ENCODE assay signal across 1 cellular context in the genomic region with DNA sequence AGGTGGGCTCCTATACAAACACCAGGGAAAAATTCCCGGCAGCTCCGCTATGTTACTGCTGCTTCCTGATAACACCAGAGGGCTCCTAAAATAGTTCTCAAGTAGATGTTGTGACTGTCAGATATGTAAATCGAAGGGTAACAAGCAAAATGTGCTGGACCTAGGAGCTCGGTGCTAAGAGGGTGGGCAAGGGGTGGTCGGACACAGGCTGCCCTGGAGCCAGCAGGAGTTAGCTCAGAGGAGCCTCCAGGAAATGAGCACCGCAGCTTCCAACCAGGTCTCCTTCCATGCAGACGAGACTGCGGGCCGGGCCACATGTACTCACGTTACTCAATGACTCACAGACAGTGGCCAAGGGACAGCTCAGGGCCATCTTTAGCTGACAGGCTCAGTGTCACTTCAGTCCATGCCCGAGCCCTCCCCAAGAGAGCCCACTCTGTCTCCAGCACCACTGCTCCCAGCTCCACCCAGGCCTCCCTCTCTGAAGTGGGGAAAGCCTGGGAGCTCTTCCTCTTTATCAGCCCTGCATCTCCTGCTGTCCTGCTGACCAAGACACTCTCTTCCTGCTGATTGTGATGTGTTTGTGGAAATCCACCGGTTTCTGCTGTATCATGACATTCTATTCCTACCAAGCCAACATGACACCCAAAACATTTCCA.
A peak's percentile ranks its signal among the peaks of the same experiment; 100 is the strongest.
TF ChIP-seq lines count a peak whose summit lies in the region.

No MANE protein-coding gene starts in this region.

TF ChIP-seq in K562, 482 proteins besides CTCF, POLR2A, EP300 and RAD21 (continued from another document and continues in another):
- TF ChIP-seq ZNF212 (CRISPR knock-in tag; IDR thresholded peaks at IDR 0.05): no peak
- TF ChIP-seq, protein P1, sequence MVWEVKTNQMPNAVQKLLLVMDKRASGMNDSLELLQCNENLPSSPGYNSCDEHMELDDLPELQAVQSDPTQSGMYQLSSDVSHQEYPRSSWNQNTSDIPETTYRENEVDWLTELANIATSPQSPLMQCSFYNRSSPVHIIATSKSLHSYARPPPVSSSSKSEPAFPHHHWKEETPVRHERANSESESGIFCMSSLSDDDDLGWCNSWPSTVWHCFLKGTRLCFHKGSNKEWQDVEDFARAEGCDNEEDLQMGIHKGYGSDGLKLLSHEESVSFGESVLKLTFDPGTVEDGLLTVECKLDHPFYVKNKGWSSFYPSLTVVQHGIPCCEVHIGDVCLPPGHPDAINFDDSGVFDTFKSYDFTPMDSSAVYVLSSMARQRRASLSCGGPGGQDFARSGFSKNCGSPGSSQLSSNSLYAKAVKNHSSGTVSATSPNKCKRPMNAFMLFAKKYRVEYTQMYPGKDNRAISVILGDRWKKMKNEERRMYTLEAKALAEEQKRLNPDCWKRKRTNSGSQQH (CRISPR knock-in tag; IDR thresholded peaks at IDR 0.05): no peak
- TF ChIP-seq BCL6 (CRISPR knock-in tag; IDR thresholded peaks at IDR 0.05): no peak
- TF ChIP-seq ZNF24 (IDR thresholded peaks at IDR 0.05): no peak
- no peak for TF ChIP-seq ZFP30 (CRISPR knock-in tag; IDR thresholded peaks at IDR 0.05; ENCODE audit: borderline replicate concordance)
- TF ChIP-seq ZNF695 (CRISPR knock-in tag; IDR thresholded peaks at IDR 0.05): no peak
- peak; percentile 79 for TF ChIP-seq JUN (IDR thresholded peaks at IDR 0.05; ENCODE audit: borderline replicate concordance, low read depth, low read length)
- no peak for TF ChIP-seq JUN (CRISPR knock-in tag; IDR thresholded peaks at IDR 0.05; ENCODE audit: borderline replicate concordance)
- TF ChIP-seq ZSCAN32 (CRISPR knock-in tag; IDR thresholded peaks at IDR 0.05): no peak
- TF ChIP-seq NFRKB (IDR thresholded peaks at IDR 0.05; ENCODE audit: low read depth): no peak; the same call in 1 of the 2 replicates
- TF ChIP-seq NR4A1 (CRISPR knock-in tag; IDR thresholded peaks at IDR 0.05): 0 out of 2 replicates have a peak, but pooled peaks have one; percentile 59
- peak; percentile 54; the same call in 1 of the 2 replicates for TF ChIP-seq NR4A1 (tag; IDR thresholded peaks at IDR 0.05)
- no peak for TF ChIP-seq ZHX1 (conservative IDR thresholded peaks at IDR 0.05; ENCODE audit: low read length)
- no peak for TF ChIP-seq ZNF184 (CRISPR knock-in tag; IDR thresholded peaks at IDR 0.05)
- peak; percentile 97 for TF ChIP-seq C11orf30 (IDR thresholded peaks at IDR 0.05; ENCODE audit: low read depth)
- TF ChIP-seq CCNT2 (IDR thresholded peaks at IDR 0.05; ENCODE audit: borderline replicate concordance, extremely low read depth, insufficient read length, low read depth, low read length): peak; percentile 41
- no peak for TF ChIP-seq HIVEP1 (CRISPR knock-in tag; IDR thresholded peaks at IDR 0.05)
- no peak for TF ChIP-seq ETV5 (CRISPR knock-in tag; IDR thresholded peaks at IDR 0.05; ENCODE audit: low read depth)
- no peak for TF ChIP-seq CBX2 (IDR thresholded peaks at IDR 0.05; ENCODE audit: insufficient read depth, low read length, poor library complexity, severe bottlenecking)
- TF ChIP-seq, protein P2, sequence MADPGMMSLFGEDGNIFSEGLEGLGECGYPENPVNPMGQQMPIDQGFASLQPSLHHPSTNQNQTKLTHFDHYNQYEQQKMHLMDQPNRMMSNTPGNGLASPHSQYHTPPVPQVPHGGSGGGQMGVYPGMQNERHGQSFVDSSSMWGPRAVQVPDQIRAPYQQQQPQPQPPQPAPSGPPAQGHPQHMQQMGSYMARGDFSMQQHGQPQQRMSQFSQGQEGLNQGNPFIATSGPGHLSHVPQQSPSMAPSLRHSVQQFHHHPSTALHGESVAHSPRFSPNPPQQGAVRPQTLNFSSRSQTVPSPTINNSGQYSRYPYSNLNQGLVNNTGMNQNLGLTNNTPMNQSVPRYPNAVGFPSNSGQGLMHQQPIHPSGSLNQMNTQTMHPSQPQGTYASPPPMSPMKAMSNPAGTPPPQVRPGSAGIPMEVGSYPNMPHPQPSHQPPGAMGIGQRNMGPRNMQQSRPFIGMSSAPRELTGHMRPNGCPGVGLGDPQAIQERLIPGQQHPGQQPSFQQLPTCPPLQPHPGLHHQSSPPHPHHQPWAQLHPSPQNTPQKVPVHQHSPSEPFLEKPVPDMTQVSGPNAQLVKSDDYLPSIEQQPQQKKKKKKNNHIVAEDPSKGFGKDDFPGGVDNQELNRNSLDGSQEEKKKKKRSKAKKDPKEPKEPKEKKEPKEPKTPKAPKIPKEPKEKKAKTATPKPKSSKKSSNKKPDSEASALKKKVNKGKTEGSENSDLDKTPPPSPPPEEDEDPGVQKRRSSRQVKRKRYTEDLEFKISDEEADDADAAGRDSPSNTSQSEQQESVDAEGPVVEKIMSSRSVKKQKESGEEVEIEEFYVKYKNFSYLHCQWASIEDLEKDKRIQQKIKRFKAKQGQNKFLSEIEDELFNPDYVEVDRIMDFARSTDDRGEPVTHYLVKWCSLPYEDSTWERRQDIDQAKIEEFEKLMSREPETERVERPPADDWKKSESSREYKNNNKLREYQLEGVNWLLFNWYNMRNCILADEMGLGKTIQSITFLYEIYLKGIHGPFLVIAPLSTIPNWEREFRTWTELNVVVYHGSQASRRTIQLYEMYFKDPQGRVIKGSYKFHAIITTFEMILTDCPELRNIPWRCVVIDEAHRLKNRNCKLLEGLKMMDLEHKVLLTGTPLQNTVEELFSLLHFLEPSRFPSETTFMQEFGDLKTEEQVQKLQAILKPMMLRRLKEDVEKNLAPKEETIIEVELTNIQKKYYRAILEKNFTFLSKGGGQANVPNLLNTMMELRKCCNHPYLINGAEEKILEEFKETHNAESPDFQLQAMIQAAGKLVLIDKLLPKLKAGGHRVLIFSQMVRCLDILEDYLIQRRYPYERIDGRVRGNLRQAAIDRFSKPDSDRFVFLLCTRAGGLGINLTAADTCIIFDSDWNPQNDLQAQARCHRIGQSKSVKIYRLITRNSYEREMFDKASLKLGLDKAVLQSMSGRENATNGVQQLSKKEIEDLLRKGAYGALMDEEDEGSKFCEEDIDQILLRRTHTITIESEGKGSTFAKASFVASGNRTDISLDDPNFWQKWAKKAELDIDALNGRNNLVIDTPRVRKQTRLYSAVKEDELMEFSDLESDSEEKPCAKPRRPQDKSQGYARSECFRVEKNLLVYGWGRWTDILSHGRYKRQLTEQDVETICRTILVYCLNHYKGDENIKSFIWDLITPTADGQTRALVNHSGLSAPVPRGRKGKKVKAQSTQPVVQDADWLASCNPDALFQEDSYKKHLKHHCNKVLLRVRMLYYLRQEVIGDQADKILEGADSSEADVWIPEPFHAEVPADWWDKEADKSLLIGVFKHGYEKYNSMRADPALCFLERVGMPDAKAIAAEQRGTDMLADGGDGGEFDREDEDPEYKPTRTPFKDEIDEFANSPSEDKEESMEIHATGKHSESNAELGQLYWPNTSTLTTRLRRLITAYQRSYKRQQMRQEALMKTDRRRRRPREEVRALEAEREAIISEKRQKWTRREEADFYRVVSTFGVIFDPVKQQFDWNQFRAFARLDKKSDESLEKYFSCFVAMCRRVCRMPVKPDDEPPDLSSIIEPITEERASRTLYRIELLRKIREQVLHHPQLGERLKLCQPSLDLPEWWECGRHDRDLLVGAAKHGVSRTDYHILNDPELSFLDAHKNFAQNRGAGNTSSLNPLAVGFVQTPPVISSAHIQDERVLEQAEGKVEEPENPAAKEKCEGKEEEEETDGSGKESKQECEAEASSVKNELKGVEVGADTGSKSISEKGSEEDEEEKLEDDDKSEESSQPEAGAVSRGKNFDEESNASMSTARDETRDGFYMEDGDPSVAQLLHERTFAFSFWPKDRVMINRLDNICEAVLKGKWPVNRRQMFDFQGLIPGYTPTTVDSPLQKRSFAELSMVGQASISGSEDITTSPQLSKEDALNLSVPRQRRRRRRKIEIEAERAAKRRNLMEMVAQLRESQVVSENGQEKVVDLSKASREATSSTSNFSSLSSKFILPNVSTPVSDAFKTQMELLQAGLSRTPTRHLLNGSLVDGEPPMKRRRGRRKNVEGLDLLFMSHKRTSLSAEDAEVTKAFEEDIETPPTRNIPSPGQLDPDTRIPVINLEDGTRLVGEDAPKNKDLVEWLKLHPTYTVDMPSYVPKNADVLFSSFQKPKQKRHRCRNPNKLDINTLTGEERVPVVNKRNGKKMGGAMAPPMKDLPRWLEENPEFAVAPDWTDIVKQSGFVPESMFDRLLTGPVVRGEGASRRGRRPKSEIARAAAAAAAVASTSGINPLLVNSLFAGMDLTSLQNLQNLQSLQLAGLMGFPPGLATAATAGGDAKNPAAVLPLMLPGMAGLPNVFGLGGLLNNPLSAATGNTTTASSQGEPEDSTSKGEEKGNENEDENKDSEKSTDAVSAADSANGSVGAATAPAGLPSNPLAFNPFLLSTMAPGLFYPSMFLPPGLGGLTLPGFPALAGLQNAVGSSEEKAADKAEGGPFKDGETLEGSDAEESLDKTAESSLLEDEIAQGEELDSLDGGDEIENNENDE (IDR thresholded peaks at IDR 0.05; ENCODE audit: low read depth, low read length): no peak
- TF ChIP-seq TEAD2 (tag; IDR thresholded peaks at IDR 0.05): no peak
- TF ChIP-seq ZNF143 (CRISPR knock-in tag; IDR thresholded peaks at IDR 0.05): no peak
- TF ChIP-seq ZNF507 (tag; conservative IDR thresholded peaks at IDR 0.05): no peak
- no peak for TF ChIP-seq SNRNP70 (optimal IDR thresholded peaks at IDR 0.05; ENCODE audit: low read depth, low read length)
- TF ChIP-seq PHF20 (IDR thresholded peaks at IDR 0.05; ENCODE audit: partially characterized antibody): peak; percentile 5
- no peak for TF ChIP-seq ZBTB1 (CRISPR knock-in tag; IDR thresholded peaks at IDR 0.05; ENCODE audit: borderline replicate concordance, low read depth)
- no peak for TF ChIP-seq ZNF764 (CRISPR knock-in tag; IDR thresholded peaks at IDR 0.05; ENCODE audit: low read depth)
- TF ChIP-seq HSF4 (CRISPR knock-in tag; IDR thresholded peaks at IDR 0.05; ENCODE audit: borderline replicate concordance): no peak
- TF ChIP-seq, protein P3, sequence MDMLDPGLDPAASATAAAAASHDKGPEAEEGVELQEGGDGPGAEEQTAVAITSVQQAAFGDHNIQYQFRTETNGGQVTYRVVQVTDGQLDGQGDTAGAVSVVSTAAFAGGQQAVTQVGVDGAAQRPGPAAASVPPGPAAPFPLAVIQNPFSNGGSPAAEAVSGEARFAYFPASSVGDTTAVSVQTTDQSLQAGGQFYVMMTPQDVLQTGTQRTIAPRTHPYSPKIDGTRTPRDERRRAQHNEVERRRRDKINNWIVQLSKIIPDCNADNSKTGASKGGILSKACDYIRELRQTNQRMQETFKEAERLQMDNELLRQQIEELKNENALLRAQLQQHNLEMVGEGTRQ (CRISPR knock-in tag; IDR thresholded peaks at IDR 0.05): no peak
- no peak for TF ChIP-seq PPARD (CRISPR knock-in tag; IDR thresholded peaks at IDR 0.05)
- no peak for TF ChIP-seq ZNF444 (CRISPR knock-in tag; IDR thresholded peaks at IDR 0.05)
- TF ChIP-seq CTCFL (IDR thresholded peaks at IDR 0.05; ENCODE audit: borderline replicate concordance, insufficient read depth, low read depth, low read length, poor library complexity, severe bottlenecking): no peak
- TF ChIP-seq, protein P4, sequence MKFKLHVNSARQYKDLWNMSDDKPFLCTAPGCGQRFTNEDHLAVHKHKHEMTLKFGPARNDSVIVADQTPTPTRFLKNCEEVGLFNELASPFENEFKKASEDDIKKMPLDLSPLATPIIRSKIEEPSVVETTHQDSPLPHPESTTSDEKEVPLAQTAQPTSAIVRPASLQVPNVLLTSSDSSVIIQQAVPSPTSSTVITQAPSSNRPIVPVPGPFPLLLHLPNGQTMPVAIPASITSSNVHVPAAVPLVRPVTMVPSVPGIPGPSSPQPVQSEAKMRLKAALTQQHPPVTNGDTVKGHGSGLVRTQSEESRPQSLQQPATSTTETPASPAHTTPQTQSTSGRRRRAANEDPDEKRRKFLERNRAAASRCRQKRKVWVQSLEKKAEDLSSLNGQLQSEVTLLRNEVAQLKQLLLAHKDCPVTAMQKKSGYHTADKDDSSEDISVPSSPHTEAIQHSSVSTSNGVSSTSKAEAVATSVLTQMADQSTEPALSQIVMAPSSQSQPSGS (CRISPR knock-in tag; IDR thresholded peaks at IDR 0.05): no peak
- 0 out of 2 replicates have a peak, but pooled peaks have one; percentile 22 for TF ChIP-seq PTTG1 (tag; IDR thresholded peaks at IDR 0.05; ENCODE audit: low read depth)
- no peak for TF ChIP-seq EZH2 (IDR thresholded peaks at IDR 0.05; ENCODE audit: borderline replicate concordance, low read depth, low read length)
- no peak for TF ChIP-seq NELFE (IDR thresholded peaks at IDR 0.05; ENCODE audit: insufficient read depth, insufficient read length)
- TF ChIP-seq, protein P5, sequence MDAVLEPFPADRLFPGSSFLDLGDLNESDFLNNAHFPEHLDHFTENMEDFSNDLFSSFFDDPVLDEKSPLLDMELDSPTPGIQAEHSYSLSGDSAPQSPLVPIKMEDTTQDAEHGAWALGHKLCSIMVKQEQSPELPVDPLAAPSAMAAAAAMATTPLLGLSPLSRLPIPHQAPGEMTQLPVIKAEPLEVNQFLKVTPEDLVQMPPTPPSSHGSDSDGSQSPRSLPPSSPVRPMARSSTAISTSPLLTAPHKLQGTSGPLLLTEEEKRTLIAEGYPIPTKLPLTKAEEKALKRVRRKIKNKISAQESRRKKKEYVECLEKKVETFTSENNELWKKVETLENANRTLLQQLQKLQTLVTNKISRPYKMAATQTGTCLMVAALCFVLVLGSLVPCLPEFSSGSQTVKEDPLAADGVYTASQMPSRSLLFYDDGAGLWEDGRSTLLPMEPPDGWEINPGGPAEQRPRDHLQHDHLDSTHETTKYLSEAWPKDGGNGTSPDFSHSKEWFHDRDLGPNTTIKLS (IDR thresholded peaks at IDR 0.05; ENCODE audit: borderline replicate concordance, low read depth): no peak; the same call in 1 of the 2 replicates
- no peak for TF ChIP-seq NR2F6 (CRISPR knock-in tag; IDR thresholded peaks at IDR 0.05)
